In genomic region chr6:149136913-149137286, GRCh38 we compare ENCODE assay signal across 2 cellular contexts.
A peak's percentile ranks its signal among the peaks of the same experiment; 100 is the strongest.
TF ChIP-seq lines count a peak whose summit lies in the region.

No MANE protein-coding gene starts in this region.

TF ChIP-seq in HepG2, 621 proteins besides CTCF, POLR2A, EP300 and RAD21 (continued from another document and continues in another):
- no peak for TF ChIP-seq ZBTB40 (IDR thresholded peaks at IDR 0.05)
- TF ChIP-seq ZBTB40 (CRISPR knock-in tag; IDR thresholded peaks at IDR 0.05) = no peak
- TF ChIP-seq, protein P1, sequence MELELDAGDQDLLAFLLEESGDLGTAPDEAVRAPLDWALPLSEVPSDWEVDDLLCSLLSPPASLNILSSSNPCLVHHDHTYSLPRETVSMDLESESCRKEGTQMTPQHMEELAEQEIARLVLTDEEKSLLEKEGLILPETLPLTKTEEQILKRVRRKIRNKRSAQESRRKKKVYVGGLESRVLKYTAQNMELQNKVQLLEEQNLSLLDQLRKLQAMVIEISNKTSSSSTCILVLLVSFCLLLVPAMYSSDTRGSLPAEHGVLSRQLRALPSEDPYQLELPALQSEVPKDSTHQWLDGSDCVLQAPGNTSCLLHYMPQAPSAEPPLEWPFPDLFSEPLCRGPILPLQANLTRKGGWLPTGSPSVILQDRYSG (CRISPR knock-in tag; IDR thresholded peaks at IDR 0.05) = no peak
- peak; percentile 47; the same call in 1 of the 2 replicates for TF ChIP-seq ZMYM4 (CRISPR knock-in tag; IDR thresholded peaks at IDR 0.05)
- TF ChIP-seq ZNF383 (CRISPR knock-in tag; IDR thresholded peaks at IDR 0.05; ENCODE audit: borderline replicate concordance) = peak; percentile 43; the same call in 1 of the 2 replicates
- no peak for TF ChIP-seq NCOA5 (CRISPR knock-in tag; IDR thresholded peaks at IDR 0.05)
- TF ChIP-seq KDM6A (CRISPR knock-in tag; IDR thresholded peaks at IDR 0.05; ENCODE audit: low read depth) = no peak
- TF ChIP-seq NFE2L1 (CRISPR knock-in tag; IDR thresholded peaks at IDR 0.05; ENCODE audit: borderline replicate concordance) = no peak
- TF ChIP-seq ELF4 (CRISPR knock-in tag; IDR thresholded peaks at IDR 0.05; ENCODE audit: borderline replicate concordance) = no peak
- TF ChIP-seq GATAD2A (CRISPR knock-in tag; IDR thresholded peaks at IDR 0.05) = 0 out of 2 replicates have a peak, but pooled peaks have one; percentile 21
- no peak for TF ChIP-seq ZNF777 (CRISPR knock-in tag; IDR thresholded peaks at IDR 0.05)
- no peak for TF ChIP-seq SRF (IDR thresholded peaks at IDR 0.05; ENCODE audit: low read depth, low read length)
- TF ChIP-seq HNRNPL (IDR thresholded peaks at IDR 0.05; ENCODE audit: low read depth, low read length) = no peak
- TF ChIP-seq ZNF264 (CRISPR knock-in tag; IDR thresholded peaks at IDR 0.05) = no peak
- TF ChIP-seq ZNF605 (CRISPR knock-in tag; IDR thresholded peaks at IDR 0.05) = no peak
- TF ChIP-seq, protein P2, sequence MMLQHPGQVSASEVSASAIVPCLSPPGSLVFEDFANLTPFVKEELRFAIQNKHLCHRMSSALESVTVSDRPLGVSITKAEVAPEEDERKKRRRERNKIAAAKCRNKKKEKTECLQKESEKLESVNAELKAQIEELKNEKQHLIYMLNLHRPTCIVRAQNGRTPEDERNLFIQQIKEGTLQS (CRISPR knock-in tag; IDR thresholded peaks at IDR 0.05) = no peak
- TF ChIP-seq IRF9 (CRISPR knock-in tag; IDR thresholded peaks at IDR 0.05; ENCODE audit: borderline replicate concordance) = no peak
- no peak for TF ChIP-seq TBP (CRISPR knock-in tag; IDR thresholded peaks at IDR 0.05)
- TF ChIP-seq SALL1 (CRISPR knock-in tag; IDR thresholded peaks at IDR 0.05) = 0 out of 2 replicates have a peak, but pooled peaks have one; percentile 13

TF ChIP-seq in SK-N-SH, 30 proteins besides CTCF, POLR2A, EP300 and RAD21 (continued from another document):
- TF ChIP-seq IRF3 (IDR thresholded peaks at IDR 0.05; ENCODE audit: low read depth, low read length) (no peak), POLR2AphosphoS5 (IDR thresholded peaks at IDR 0.05; ENCODE audit: low read depth, low read length) (no peak), SIN3A (IDR thresholded peaks at IDR 0.05; ENCODE audit: borderline replicate concordance, low read depth, low read length) (no peak), CHD2 (IDR thresholded peaks at IDR 0.05; ENCODE audit: low read length, partially characterized antibody) (no peak), FOXJ3 (CRISPR knock-in tag; IDR thresholded peaks at IDR 0.05) (no peak), RXRA (IDR thresholded peaks at IDR 0.05; ENCODE audit: borderline replicate concordance, low read depth) (no peak), NRF1 (IDR thresholded peaks at IDR 0.05; ENCODE audit: low read depth, low read length) (no peak), MEF2A (IDR thresholded peaks at IDR 0.05; ENCODE audit: borderline replicate concordance, low read depth) (no peak), ZBTB33 (IDR thresholded peaks at IDR 0.05; ENCODE audit: borderline replicate concordance, low read depth) (no peak)
